In the genomic region with DNA sequence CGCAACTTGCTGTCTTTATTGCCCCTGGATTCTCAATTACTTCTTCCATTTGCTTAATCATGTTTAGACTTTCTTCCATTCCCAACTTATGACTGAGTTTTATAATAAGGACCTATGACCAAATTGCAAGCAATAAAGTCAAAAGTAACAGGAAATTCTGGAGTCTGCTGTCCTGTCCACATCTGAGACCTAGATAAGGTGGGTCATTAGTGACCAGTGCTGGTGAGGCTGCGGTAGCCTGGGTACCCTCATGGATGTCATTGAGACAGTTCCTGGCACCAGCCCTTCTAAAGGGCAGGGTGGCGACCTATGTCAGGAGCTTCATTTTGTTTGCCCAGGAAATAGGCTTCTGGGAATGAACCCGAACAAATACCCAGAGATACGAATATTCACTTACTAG, we compare ENCODE assay signal across 30 cellular contexts.
"Had no signal": no experiment of that assay in that cellular context is flagged by ENCODE, and none has a peak within 500 bp of the region (broad histone marks: within the 10 kb centered on the region; RNA-seq: fewer than 3 reads in every experiment).

No MANE protein-coding gene starts in this region.

- H3K4me3 ChIP-seq: ascending aorta, breast epithelium, cardiac muscle cell, colonic mucosa, esophagus squamous epithelium, gastroesophageal sphincter had no signal

- ATAC-seq: activated CD4-positive, CD25-positive, alpha-beta regulatory T cell treated with anti-CD3 and anti-CD28 coated beads, Interleukin-2, amount 50 U/mL, for 24 hours; activated CD8-positive, alpha-beta T cell treated with anti-CD3 and anti-CD28 coated beads for 36 hours; activated naive CD4-positive, alpha-beta T cell treated with anti-CD3 and anti-CD28 coated beads, Interleukin-2, amount 50 U/mL, for 72 hours; activated T-cell treated with anti-CD3 and anti-CD28 coated beads, Interleukin-2, amount 50 U/mL, for 4 hours; activated T-helper 17 cell treated with anti-CD3 and anti-CD28 coated beads, Interleukin-2, amount 50 U/mL, for 72 hours; gastroesophageal sphincter; T-helper 17 cell had no signal

- DNase-seq: activated B cell treated with CpG ODN at 0.5 μM for 24 hours; activated CD4-positive, alpha-beta T cell treated with anti-CD3 and anti-CD28 coated beads for 48 hours; activated CD4-positive, alpha-beta T cell treated with anti-CD3 and anti-CD28 coated beads, Interleukin-2, amount 50 U/mL, for 1 hour; activated CD4-positive, alpha-beta T cell treated with anti-CD3 and anti-CD28 coated beads, Interleukin-2, amount 50 U/mL, for 48 hours; activated CD8-positive, alpha-beta memory T cell treated with anti-CD3 and anti-CD28 coated beads for 24 hours; activated CD8-positive, alpha-beta T cell treated with anti-CD3 and anti-CD28 coated beads for 36 hours; activated gamma-delta T cell; activated naive CD4-positive, alpha-beta T cell; activated naive CD4-positive, alpha-beta T cell treated with anti-CD3 and anti-CD28 coated beads, Interleukin-2, amount 10 ng/mL, durations not matched to agents 7 days and 5 days; activated naive CD8-positive, alpha-beta T cell treated with anti-CD3 and anti-CD28 coated beads, Interleukin-2, amount 10 ng/mL, durations not matched to agents 7 days and 5 days; activated T-cell treated with anti-CD3 and anti-CD28 coated beads, Interleukin-2, amount 50 U/mL, for 4 hours; central memory CD4-positive, alpha-beta T cell; colonic mucosa; effector CD8-positive, alpha-beta T cell; esophagus squamous epithelium; foreskin melanocyte; T-helper 1 cell; T-helper 17 cell; T1000; WERI-Rb-1 had no signal

- H3K4me1 ChIP-seq: ascending aorta, breast epithelium, colonic mucosa, esophagus squamous epithelium, gastroesophageal sphincter had no signal

- H3K27ac ChIP-seq: ascending aorta, breast epithelium, cardiac muscle cell, colonic mucosa, epithelial cell of prostate, esophagus squamous epithelium, gastroesophageal sphincter, WERI-Rb-1 had no signal

- H3K36me3 ChIP-seq: ascending aorta, breast epithelium, cardiac muscle cell, colonic mucosa, esophagus squamous epithelium, gastroesophageal sphincter, WERI-Rb-1 had no signal

- FAIRE-seq: endometrium, endothelial cell of umbilical vein had no signal

- H3K9me3 ChIP-seq: ascending aorta, breast epithelium, colonic mucosa, esophagus squamous epithelium, gastroesophageal sphincter had no signal

- H3K27me3 ChIP-seq: ascending aorta, breast epithelium, cardiac muscle cell, colonic mucosa, esophagus squamous epithelium, gastroesophageal sphincter had no signal
